Comparison of ENCODE assay signal across 16 cellular contexts in the genomic region with DNA sequence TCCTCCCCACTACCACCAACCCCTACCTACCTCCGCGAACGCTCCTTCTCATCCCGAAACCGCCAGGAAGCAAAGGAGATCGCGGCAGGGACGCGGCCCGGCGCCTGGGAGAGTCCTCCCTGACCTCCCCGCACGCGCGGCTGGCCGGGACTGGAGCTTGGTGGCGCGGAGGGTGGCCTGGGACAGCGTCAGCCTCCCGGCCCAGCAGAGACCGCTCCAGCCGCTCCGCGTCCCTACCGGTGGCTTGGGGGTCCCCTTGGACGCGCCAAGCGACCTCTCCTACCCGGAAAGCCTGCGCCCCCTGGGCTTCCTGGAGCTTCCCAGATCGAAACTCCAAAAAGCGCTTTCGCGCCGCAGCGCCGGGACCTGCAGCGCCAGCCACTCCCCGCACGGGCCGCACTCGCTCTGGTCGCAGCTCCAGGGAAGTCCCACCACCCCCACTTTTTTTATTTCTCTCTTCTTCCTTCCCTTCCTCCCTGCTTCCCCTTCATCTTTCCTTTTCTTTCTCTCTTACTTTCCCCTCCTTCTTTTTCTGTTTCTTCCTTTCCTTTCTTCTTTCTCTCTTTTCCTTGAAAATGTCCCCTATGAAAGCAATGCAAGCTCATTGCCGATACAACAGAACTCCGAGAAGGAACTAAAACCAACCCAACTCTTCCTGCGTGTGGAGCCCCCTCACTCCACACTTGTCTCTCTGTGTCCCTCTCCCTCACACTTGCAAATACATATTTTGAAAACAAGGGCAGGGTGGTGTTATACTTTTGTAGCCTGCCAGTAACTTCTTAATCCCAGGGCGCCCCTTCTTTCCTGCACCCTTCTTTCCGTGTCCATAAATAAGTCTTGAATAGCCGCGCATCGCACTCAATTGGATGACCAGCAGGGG. TPM values are rescaled to one million over a fixed set of nuclear protein-coding genes. Genes with fewer than 3 reads are reported as not detected.
A peak's percentile ranks its signal among the peaks of the same experiment; 100 is the strongest.
DNase-seq lines count a peak whose midpoint lies in the region; ATAC-seq and TF ChIP-seq lines count a peak whose summit lies in the region.
"Had no signal": no experiment of that assay in that cellular context is flagged by ENCODE, and none has a peak within 500 bp of the region (broad histone marks: within the 10 kb centered on the region; RNA-seq: fewer than 3 reads in every experiment).

No MANE protein-coding gene starts in this region.

- H3K4me2 ChIP-seq in PC-9 (no peak overlapping the region), hepatocyte (peak overlapping the region; percentile 93), neuronal stem cell (ENCODE audit: insufficient read depth, low read length, poor library complexity, severe bottlenecking) (peak overlapping the region; percentile 82)

- peak overlapping the region in 1 of 8 donors; percentile 38 for H3K4me3 Mint-ChIP-seq in CD4-positive, alpha-beta memory T cell
- H3K4me3 Mint-ChIP-seq: CD4-positive, alpha-beta T cell; stimulated activated naive CD8-positive, alpha-beta T cell treated with anti-CD3 and anti-CD28 coated beads, Interleukin-15, Interleukin-2, amounts not matched to agents 100 ng/mL and 50 ng/mL, for 24 hours had no signal

- peaks cover 0 to 3% of the 10 kb centered on the region in 2 donors for H3K36me3 Mint-ChIP-seq in CD4-positive, alpha-beta memory T cell

- H3K4me1 ChIP-seq in ES-I3 (ENCODE audit: insufficient read depth, low read length) (peaks cover 4% of the 10 kb centered on the region; the same call in 1 of the 2 replicates), PC-9 (replicated peaks; ENCODE audit: insufficient read depth) (no peaks in the 10 kb centered on the region), hepatocyte (ENCODE audit: insufficient read depth) (peaks cover 16% of the 10 kb centered on the region), neuronal stem cell (ENCODE audit: control insufficient read depth in 2 of 2, insufficient read depth in 1 of 2, low read depth in 1 of 2, low read length in 2 of 2) (peaks cover 6 to 15% of the 10 kb centered on the region in 2 donors)
- H3K4me1 ChIP-seq in CD4-positive, alpha-beta memory T cell (ENCODE audit: insufficient read depth, low read length) = no peaks in the 10 kb centered on the region
- H3K4me1 ChIP-seq: SJSA1 had no signal

- H3K9me2 ChIP-seq in PC-9 (ENCODE audit: insufficient read depth) (no peaks in the 10 kb centered on the region), hepatocyte (replicated peaks; ENCODE audit: insufficient read depth) (no peaks in the 10 kb centered on the region)

- H3K27ac Mint-ChIP-seq in CD4-positive, alpha-beta memory T cell = no peak overlapping the region
- H3K27ac Mint-ChIP-seq: CD4-positive, alpha-beta T cell; stimulated activated naive CD8-positive, alpha-beta T cell treated with anti-CD3 and anti-CD28 coated beads, Interleukin-15, Interleukin-2, amounts not matched to agents 100 ng/mL and 50 ng/mL, for 24 hours had no signal

- H3K27me3 Mint-ChIP-seq in CD4-positive, alpha-beta memory T cell = peaks cover 47 to 49% of the 10 kb centered on the region in 2 donors

- H3K18ac ChIP-seq in neuronal stem cell (ENCODE audit: low read length) = peak overlapping the region; percentile 82

- WGBS in hepatocyte (ENCODE audit: low lambda C conversion rate, missing lambda C conversion rate) = 5% methylated on average over 51 of the region's 51 CpGs
- no CpG with 5 or more reads among the region's 51 CpGs for WGBS in neuronal stem cell (ENCODE audit: extremely low coverage in 2 of 2, insufficient read length in 2 of 2, insufficient replicate concordance in 1 of 2), 2 donors

- CTCF ChIA-PET in PC-9 (lab: Charles Lee) = interaction anchor here (0.6 to 0.7 kb wide), 2 partner anchors 62 to 1147 kb away, joined by 4 to 9 read pairs; no protein-coding TSS in a partner anchor
- CTCF ChIA-PET in CD4-positive, alpha-beta memory T cell (lab: Charles Lee; ENCODE audit: partially characterized antibody) = no interaction called here

- no peak overlapping the region for H3K14ac ChIP-seq in neuronal stem cell (ENCODE audit: low read length)

- H3K27me3 ChIP-seq in PC-9 (ENCODE audit: insufficient read depth, low read depth) (peaks cover 48% of the 10 kb centered on the region), hepatocyte (peaks cover 63% of the 10 kb centered on the region), neuronal stem cell (ENCODE audit: control insufficient read depth in 3 of 3, insufficient read depth in 3 of 3, low read depth in 1 of 3, low read length in 3 of 3) (peaks cover 39 to 78% (median 72%) of the 10 kb centered on the region in 3 experiments)
- peaks cover 8% of the 10 kb centered on the region for H3K27me3 ChIP-seq in CD4-positive, alpha-beta memory T cell (ENCODE audit: insufficient read depth, low read length)

- H3K79me1 ChIP-seq in neuronal stem cell (ENCODE audit: low read depth, low read length) = peaks cover 1% of the 10 kb centered on the region

- no peak overlapping the region for H2AFZ ChIP-seq in PC-9
- H2AFZ ChIP-seq in hepatocyte = peak overlapping the region; percentile 49
- H2AFZ ChIP-seq in neuronal stem cell (ENCODE audit: low read length) = peak overlapping the region; percentile 86

- no peak overlapping the region for H4K91ac ChIP-seq in neuronal stem cell (ENCODE audit: low read depth, low read length, poor library complexity)

- H3K9ac ChIP-seq in ES-I3 (ENCODE audit: low read depth, low read length) (peak overlapping the region; percentile 58; the same call in 1 of the 2 replicates), neuronal stem cell (ENCODE audit: low read depth, low read length, poor library complexity) (no peak overlapping the region)

- no peak overlapping the region for H2AK5ac ChIP-seq in neuronal stem cell (ENCODE audit: low read depth, low read length)

- H2BK15ac ChIP-seq in neuronal stem cell (ENCODE audit: low read length) = no peak overlapping the region

- intact Hi-C loops in PC-9 (cut with micrococcal nuclease; ENCODE audit: unreplicated experiment) = no loop called here
- intact Hi-C loops in CD4-positive, alpha-beta memory T cell (cut with micrococcal nuclease) = no loop called here

- no peak overlapping the region for H2BK120ac ChIP-seq in neuronal stem cell (ENCODE audit: low read depth, low read length)

- POLR2A ChIA-PET in PC-9 (lab: Charles Lee; ENCODE audit: unreplicated experiment) = interaction anchor here (0.7 kb wide), 1 partner anchor 88 kb away, joined by 6 read pairs; no protein-coding TSS in a partner anchor
- POLR2A ChIA-PET in CD4-positive, alpha-beta memory T cell (lab: Charles Lee; ENCODE audit: partially characterized antibody) = no interaction called here

- peaks cover 0 to 3% (median 0%) of the 10 kb centered on the region in 8 donors for H3K9me3 Mint-ChIP-seq in CD4-positive, alpha-beta memory T cell
- H3K9me3 Mint-ChIP-seq: CD4-positive, alpha-beta T cell; stimulated activated naive CD8-positive, alpha-beta T cell treated with anti-CD3 and anti-CD28 coated beads, Interleukin-15, Interleukin-2, amounts not matched to agents 100 ng/mL and 50 ng/mL, for 24 hours had no signal

- TF ChIP-seq CTCF in PC-9 (conservative IDR thresholded peaks at IDR 0.05) (0 out of 2 replicates have a peak, but pooled peaks have one; percentile 31), hepatocyte (IDR thresholded peaks at IDR 0.05; ENCODE audit: poor library complexity) (no peak), GM10266 (IDR thresholded peaks at IDR 0.05; ENCODE audit: control insufficient read depth, insufficient read depth, low read depth, missing control alignments) (no peak)

- H3K27ac ChIP-seq in PC-9 = no peak overlapping the region
- H3K27ac ChIP-seq in hepatocyte = no peak overlapping the region
- no peak overlapping the region for H3K27ac ChIP-seq in neuronal stem cell (replicated peaks; ENCODE audit: low read length)
- no peak overlapping the region for H3K27ac ChIP-seq in CD4-positive, alpha-beta memory T cell (ENCODE audit: low read depth, low read length)
- H3K27ac ChIP-seq: SJSA1 had no signal

- H2BK5ac ChIP-seq in neuronal stem cell (ENCODE audit: low read length) = no peak overlapping the region

- no peak for ATAC-seq in HG03432 (IDR thresholded peaks at IDR 0.05; ENCODE audit: unreplicated experiment)
- ATAC-seq: esophagus mucosa had no signal

- no TSS peak for BruUV-seq in PC-9 (replicated peaks; lab: Mats Ljungman, UMichigan)

- no peak overlapping the region for H4K8ac ChIP-seq in neuronal stem cell (ENCODE audit: low read depth, low read length)

- H4K20me1 ChIP-seq in PC-9 (ENCODE audit: insufficient read depth) (no peaks in the 10 kb centered on the region), hepatocyte (ENCODE audit: insufficient read depth, poor library complexity, severe bottlenecking) (no peaks in the 10 kb centered on the region)

- no peak overlapping the region for H3K4ac ChIP-seq in neuronal stem cell (ENCODE audit: low read length)

- H3K79me2 ChIP-seq in PC-9 (ENCODE audit: low read depth) (no peaks in the 10 kb centered on the region), hepatocyte (peaks cover 1% of the 10 kb centered on the region)

- no peak overlapping the region for H3K23ac ChIP-seq in neuronal stem cell (ENCODE audit: low read depth, low read length, poor library complexity)

- H3F3A ChIP-seq in PC-9 (ENCODE audit: insufficient read depth, low read depth) = no peaks in the 10 kb centered on the region

- DNase-seq in PC-9 = no peak
- DNase-seq in hepatocyte (ENCODE audit: low spot score) = no peak
- DNase-seq in neuronal stem cell (ENCODE audit: low spot score) = no peak
- DNase-seq in NCI-H1694 treated with DMSO at 0.1 percent for 48 hours (lab: John Stamatoyannopoulos, UW) = no peak
- no peak for DNase-seq in GM10266 (ENCODE audit: extremely low spot score)
- DNase-seq in CD4-positive, alpha-beta memory T cell = no peak
- DNase-seq: activated CD4-positive, CD25-positive, alpha-beta regulatory T cell treated with anti-CD3 and anti-CD28 coated beads, Interleukin-2, amount 50 U/mL, for 72 hours; CD4-positive, alpha-beta T cell; NCI-H69; stimulated activated CD4-positive, alpha-beta T cell treated with anti-CD3 and anti-CD28 coated beads, Interleukin-2, amount 100 ng/mL, for 48 hours had no signal

- H3K4me1 Mint-ChIP-seq in CD4-positive, alpha-beta memory T cell = peaks cover 1 to 9% (median 5%) of the 10 kb centered on the region in 4 donors

- H3K4me3 ChIP-seq in PC-9 (no peak overlapping the region), hepatocyte (no peak overlapping the region), neuronal stem cell (ENCODE audit: low read length in 2 of 2) (peak overlapping the region; percentile 1 to 68)
- no peak overlapping the region for H3K4me3 ChIP-seq in CD4-positive, alpha-beta memory T cell (ENCODE audit: low read length in 2 of 2)
- H3K4me3 ChIP-seq: SJSA1 had no signal

- H3K36me3 ChIP-seq in ES-I3 (ENCODE audit: insufficient read depth, low read length) (no peaks in the 10 kb centered on the region), PC-9 (ENCODE audit: low read depth) (no peaks in the 10 kb centered on the region), hepatocyte (replicated peaks; ENCODE audit: insufficient read depth, low read depth) (no peaks in the 10 kb centered on the region), neuronal stem cell (replicated peaks in 1 of 2; ENCODE audit: control insufficient read depth in 2 of 2, insufficient read depth in 2 of 2, low read length in 2 of 2) (no peaks in the 10 kb centered on the region)
- no peaks in the 10 kb centered on the region for H3K36me3 ChIP-seq in CD4-positive, alpha-beta memory T cell (ENCODE audit: insufficient read depth, low read length)
- H3K36me3 ChIP-seq: SJSA1 had no signal

- no peak overlapping the region for H2BK12ac ChIP-seq in neuronal stem cell (ENCODE audit: low read length)

- H3K9me3 ChIP-seq in ES-I3 (ENCODE audit: control insufficient read depth, insufficient read depth, low read length) (peaks cover 11% of the 10 kb centered on the region; the same call in 1 of the 2 replicates), PC-9 (ENCODE audit: insufficient read depth, low read depth) (no peaks in the 10 kb centered on the region), hepatocyte (ENCODE audit: low read depth) (no peaks in the 10 kb centered on the region), neuronal stem cell (replicated peaks in 1 of 2; ENCODE audit: control insufficient read depth in 2 of 2, insufficient read depth in 1 of 2, low read depth in 1 of 2, low read length in 2 of 2) (peaks cover 12 to 13% of the 10 kb centered on the region in 2 donors)
- no peaks in the 10 kb centered on the region for H3K9me3 ChIP-seq in CD4-positive, alpha-beta memory T cell (ENCODE audit: control insufficient read depth in 1 of 2, low read length in 2 of 2)
- H3K9me3 ChIP-seq: SJSA1 had no signal

RNA-seq across cellular contexts. Expression of a gene that starts 3.8 kb away (rescaled TPM):
- 0.26 TPM in 1 of 2 replicates, not detected in the other for total RNA-seq in PC-9 (2021)
- total RNA-seq in hepatocyte = 51.1 and 51.3 TPM in 2 replicates
- 18.4 and 27.6 TPM in 2 replicates for polyA plus RNA-seq in hepatocyte
- polyA plus RNA-seq in neuronal stem cell (2013, experiment 1 of 2) = 8.3 TPM
- 7.9 TPM for polyA plus RNA-seq in neuronal stem cell (2013, experiment 2 of 2)
- total RNA-seq in CD4-positive, alpha-beta memory T cell = not detected
- polyA plus RNA-seq in CD4-positive, alpha-beta memory T cell = not detected
- total RNA-seq: bronchial epithelial cell; CD4-positive, alpha-beta T cell; SJSA1 had no signal

Comparison
In these comparisons a context has a peak if more than half of its experiments do, and no peak if none do; other contexts are left out.
1. H3K4me3 ChIP-seq: peak in neuronal stem cell (2 of 2); none in PC-9 (single experiment), hepatocyte (single experiment) and CD4-positive, alpha-beta memory T cell (0 of 2).
2. RNA of a gene that starts 3.8 kb away (total RNA-seq): 51.1 to 51.3 TPM in hepatocyte; 0.26 TPM in PC-9 and not detected in CD4-positive, alpha-beta memory T cell; every median in the first group is over 10 times any median in the second.